1 cellular context compared by ENCODE assay signal in genomic region chr3:149701206-149701976, GRCh38.
TF ChIP-seq lines count a peak whose summit lies in the region.

No MANE protein-coding gene starts in this region.

TF ChIP-seq in GM23338, 12 proteins besides CTCF, POLR2A, EP300 and RAD21 (continued from another document):
- TF ChIP-seq ETS1 (IDR thresholded peaks at IDR 0.05) = no peak
- TF ChIP-seq REST (IDR thresholded peaks at IDR 0.05; ENCODE audit: unreplicated experiment) = no peak
